ENCODE assay signal across 8 cellular contexts in genomic region chr14:70886421-70887206, GRCh38. TPM values are rescaled to one million over a fixed set of nuclear protein-coding genes. Genes with fewer than 3 reads are reported as not detected.
DNase-seq lines count a peak whose midpoint lies in the region; ATAC-seq and TF ChIP-seq lines count a peak whose summit lies in the region.

No MANE protein-coding gene starts in this region.

- peaks cover 70% of the 10 kb centered on the region for H3K4me1 Mint-ChIP-seq in T-helper 17 cell
- H3K4me1 Mint-ChIP-seq in endodermal cell: peaks cover 8% of the 10 kb centered on the region
- peaks cover 70% of the 10 kb centered on the region for H3K4me1 Mint-ChIP-seq in HFFc6 (ENCODE audit: low read depth)

- intact Hi-C loops in lower lobe of right lung (cut with DNase I): no loop called here

- no peak overlapping the region for H3K4me3 ChIP-seq in lower lobe of right lung
- no peak overlapping the region for H3K4me3 ChIP-seq in endodermal cell (ENCODE audit: low read length)

- no peaks in the 10 kb centered on the region for H3K9me3 ChIP-seq in T-helper 17 cell (ENCODE audit: control insufficient read depth, low read length, poor library complexity, severe bottlenecking)
- H3K9me3 ChIP-seq in lower lobe of right lung: no peaks in the 10 kb centered on the region
- H3K9me3 ChIP-seq in endodermal cell (ENCODE audit: control insufficient read depth, low read length): no peaks in the 10 kb centered on the region

- no peaks in the 10 kb centered on the region for H3K36me3 Mint-ChIP-seq in T-helper 17 cell (ENCODE audit: low read depth)
- no peaks in the 10 kb centered on the region for H3K36me3 Mint-ChIP-seq in endodermal cell (ENCODE audit: low read depth)
- H3K36me3 Mint-ChIP-seq in HFFc6 (ENCODE audit: low read depth): no peaks in the 10 kb centered on the region

- H3K27ac ChIP-seq in lower lobe of right lung (peak overlapping the region; percentile 54), endodermal cell (ENCODE audit: low read depth, low read length) (no peak overlapping the region)

- ATAC-seq in GM19025 (IDR thresholded peaks at IDR 0.05; ENCODE audit: low read depth, unreplicated experiment) (peak; percentile 42), HG02885 (IDR thresholded peaks at IDR 0.05; ENCODE audit: poor library complexity, unreplicated experiment) (peak; percentile 51), T-helper 17 cell (peak; percentile 73), lower lobe of right lung (peak; percentile 20 to 29), left lobe of liver (no peak)

- H3K9me3 Mint-ChIP-seq in endodermal cell (no peaks in the 10 kb centered on the region), HFFc6 (no peaks in the 10 kb centered on the region)

- no peaks in the 10 kb centered on the region for H3K27me3 Mint-ChIP-seq in T-helper 17 cell
- no peaks in the 10 kb centered on the region for H3K27me3 Mint-ChIP-seq in endodermal cell (ENCODE audit: insufficient read depth)
- no peaks in the 10 kb centered on the region for H3K27me3 Mint-ChIP-seq in HFFc6 (ENCODE audit: insufficient read depth)

- WGBS in endodermal cell (ENCODE audit: insufficient coverage in 1 of 2, insufficient read length in 1 of 2), 2 experiments: 52 to 71% methylated on average over 2 to 5 of the region's 5 CpGs

- no peak overlapping the region for H3K9ac ChIP-seq in endodermal cell (ENCODE audit: extremely low read depth, low read length, poor library complexity, severe bottlenecking)

- peaks cover 48% of the 10 kb centered on the region for H3K4me1 ChIP-seq in lower lobe of right lung
- no peaks in the 10 kb centered on the region for H3K4me1 ChIP-seq in endodermal cell (ENCODE audit: control insufficient read depth, insufficient read depth, low read length)

- no peaks in the 10 kb centered on the region for H3K36me3 ChIP-seq in lower lobe of right lung
- no peaks in the 10 kb centered on the region for H3K36me3 ChIP-seq in endodermal cell (ENCODE audit: control insufficient read depth, insufficient read depth, low read length)

- H3K27me3 ChIP-seq in lower lobe of right lung (ENCODE audit: low read depth) (no peaks in the 10 kb centered on the region), endodermal cell (ENCODE audit: control insufficient read depth, insufficient read depth, low read length, poor library complexity, severe bottlenecking) (no peaks in the 10 kb centered on the region)

- H3K27ac Mint-ChIP-seq in T-helper 17 cell (peak overlapping the region; percentile 95), endodermal cell (no peak overlapping the region), HFFc6 (no peak overlapping the region)

- TF ChIP-seq CTCF in lower lobe of right lung (IDR thresholded peaks at IDR 0.05): no peak
- no peak for TF ChIP-seq CTCF in endodermal cell (conservative IDR thresholded peaks at IDR 0.05)
- no peak for TF ChIP-seq CTCF in HFFc6 (IDR thresholded peaks at IDR 0.05)

- DNase-seq in T-helper 17 cell (peak in 1 of 3 donors; percentile 24), lower lobe of right lung (no peak), endodermal cell (no peak), HFFc6 (no peak), left lobe of liver (ENCODE audit: low spot score) (no peak), AG08395 (ENCODE audit: low spot score) (no peak)

- peak overlapping the region; percentile 89 for H3K4me3 Mint-ChIP-seq in T-helper 17 cell
- H3K4me3 Mint-ChIP-seq in endodermal cell: no peak overlapping the region
- H3K4me3 Mint-ChIP-seq in HFFc6: no peak overlapping the region

RNA-seq across cellular contexts. Expression of gene PCNX1, which starts 20.6 kb away (rescaled TPM):
- total RNA-seq in T-helper 17 cell: 100 to 1,000 TPM; 140 to 153 TPM
- total RNA-seq in lower lobe of right lung: 49.9 TPM
- 10 to 100 TPM; 68.2 TPM for total RNA-seq in endodermal cell
- polyA plus RNA-seq in endodermal cell (2013, experiment 1 of 2): 30.1 TPM
- 22.4 TPM for polyA plus RNA-seq in endodermal cell (2013, experiment 2 of 2)
- 10 to 100 TPM; 35.1 to 49.6 (median 41.1) TPM for total RNA-seq in HFFc6 (2021; fragmentation: NEBNext Ultra II Directional; extraction: Animal tissue kit (Norgen Biotek cat#: 25700))
- total RNA-seq in left lobe of liver: 30.5 TPM
